In the genomic region with DNA sequence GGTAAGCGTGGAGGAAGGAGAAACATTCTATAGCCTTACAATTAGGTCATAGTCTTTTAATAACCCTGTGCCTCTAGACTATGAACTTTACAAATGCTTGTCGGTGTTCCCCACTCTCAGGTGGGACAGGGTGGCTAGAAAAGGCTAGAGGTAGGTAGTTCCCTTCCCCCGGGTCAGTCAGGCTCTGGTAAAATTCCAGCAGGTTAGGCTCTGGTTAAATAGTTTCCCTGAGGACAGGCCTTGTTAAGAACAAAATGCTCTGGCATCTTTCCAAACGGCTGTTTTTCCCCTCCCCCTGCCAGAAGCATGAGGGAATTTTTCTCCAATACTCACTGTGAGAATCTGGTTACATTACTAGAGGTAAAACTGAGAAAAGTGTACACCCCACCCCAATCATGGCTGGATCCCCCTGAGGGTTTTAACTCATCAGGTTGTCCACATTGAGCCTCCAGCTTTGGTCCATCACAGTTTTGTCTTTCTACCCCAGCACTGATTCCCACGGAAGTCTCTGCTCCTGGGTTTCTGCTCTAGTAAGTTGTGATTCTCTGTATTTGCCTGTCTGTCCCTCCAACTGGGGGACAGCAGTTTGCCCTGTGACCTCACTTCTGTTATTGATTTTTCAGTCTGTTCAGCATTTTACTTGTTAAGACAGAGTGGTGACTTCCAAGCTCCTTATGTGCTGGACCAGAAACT, we compare ENCODE assay signal across 11 cellular contexts.
DNase-seq lines count a peak whose midpoint lies in the region; ATAC-seq and TF ChIP-seq lines count a peak whose summit lies in the region.
"Had no signal": no experiment of that assay in that cellular context is flagged by ENCODE, and none has a peak within 500 bp of the region (broad histone marks: within the 10 kb centered on the region; RNA-seq: fewer than 3 reads in every experiment).

No MANE protein-coding gene starts in this region.

- peaks cover 19% of the 10 kb centered on the region for H3K4me1 ChIP-seq in HEK293 (ENCODE audit: control insufficient read depth, insufficient read depth, low read length)
- H3K4me1 ChIP-seq in SJCRH30 = peaks cover 9% of the 10 kb centered on the region; the same call in 1 of the 2 replicates
- H3K4me1 ChIP-seq in Karpas-422 (ENCODE audit: low read length) = no peaks in the 10 kb centered on the region
- H3K4me1 ChIP-seq: suprapubic skin had no signal

- no peaks in the 10 kb centered on the region for H3K79me2 ChIP-seq in Karpas-422 (ENCODE audit: low read length)

- no peaks in the 10 kb centered on the region for H3K9me3 Mint-ChIP-seq in effector memory CD8-positive, alpha-beta T cell

- DNase-seq in SJCRH30 = peak; percentile 27 to 64
- DNase-seq in Right ventricle myocardium superior = no peak
- no peak for DNase-seq in omental fat pad (ENCODE audit: low spot score)
- DNase-seq in UCSD-AML1 (lab: John Stamatoyannopoulos, UW; ENCODE audit: unreplicated experiment) = no peak
- no peak for DNase-seq in Karpas-422
- DNase-seq in midbrain (lab: John Stamatoyannopoulos, UW) = no peak
- DNase-seq in effector memory CD8-positive, alpha-beta T cell = no peak
- DNase-seq: COR-L47, KG1 had no signal

- ATAC-seq in Right ventricle myocardium superior (ENCODE audit: poor library complexity) (peak; percentile 62), omental fat pad (ENCODE audit: low FRiP score) (peak; percentile 47)
- no peak for ATAC-seq in effector memory CD8-positive, alpha-beta T cell (replicated peaks)

- no peak overlapping the region for H2AFZ ChIP-seq in Karpas-422 (ENCODE audit: low read length)

- no peak overlapping the region for H3K4me2 ChIP-seq in Karpas-422 (ENCODE audit: low read depth, low read length, poor library complexity, severe bottlenecking)

- peak overlapping the region; percentile 67 for H3K27ac ChIP-seq in HEK293 (ENCODE audit: extremely low read depth, low read depth, low read length)
- H3K27ac ChIP-seq in SJCRH30 = no peak overlapping the region
- H3K27ac ChIP-seq in Karpas-422 (ENCODE audit: low read length) = no peak overlapping the region
- H3K27ac ChIP-seq: suprapubic skin had no signal

- H3K36me3 ChIP-seq in HEK293 (ENCODE audit: control insufficient read depth in 2 of 2, insufficient read depth in 1 of 2, low read length in 2 of 2) = no peaks in the 10 kb centered on the region
- no peaks in the 10 kb centered on the region for H3K36me3 ChIP-seq in SJCRH30
- H3K36me3 ChIP-seq in Karpas-422 (ENCODE audit: insufficient read depth, low read length) = no peaks in the 10 kb centered on the region
- H3K36me3 ChIP-seq: suprapubic skin had no signal

- H3K9me3 ChIP-seq in HEK293 (ENCODE audit: control insufficient read depth, insufficient read depth, low read depth, low read length) (no peaks in the 10 kb centered on the region), SJCRH30 (replicated peaks) (no peaks in the 10 kb centered on the region), Karpas-422 (ENCODE audit: low read length) (no peaks in the 10 kb centered on the region)
- H3K9me3 ChIP-seq: suprapubic skin had no signal

- intact Hi-C loops in Right ventricle myocardium superior (cut with DNase I) = no loop called here

- no peaks in the 10 kb centered on the region for H3K9me2 ChIP-seq in Karpas-422 (replicated peaks; ENCODE audit: insufficient read depth, low read length)

- CTCF ChIA-PET in HEK293 (lab: Yijun Ruan, JAX) = no interaction called here

- TF ChIP-seq CTCF in HEK293 (tag by site-specific recombination; IDR thresholded peaks at IDR 0.05) (no peak), omental fat pad (IDR thresholded peaks at IDR 0.05) (no peak)

- no peak overlapping the region for H3K4me3 ChIP-seq in HEK293 (ENCODE audit: low read depth, low read length)
- no peak overlapping the region for H3K4me3 ChIP-seq in SJCRH30
- no peak overlapping the region for H3K4me3 ChIP-seq in Karpas-422 (ENCODE audit: low read length)
- H3K4me3 ChIP-seq: suprapubic skin had no signal

- H3K27ac Mint-ChIP-seq in effector memory CD8-positive, alpha-beta T cell = no peak overlapping the region

- POLR2A ChIA-PET in HEK293 (lab: Yijun Ruan, JAX) = no interaction called here

- no peak overlapping the region for H3K9ac ChIP-seq in Karpas-422 (ENCODE audit: low read length)

- H3K27me3 ChIP-seq in SJCRH30 (no peaks in the 10 kb centered on the region), Karpas-422 (ENCODE audit: low read length) (no peaks in the 10 kb centered on the region)
- H3K27me3 ChIP-seq: suprapubic skin had no signal

- H4K20me1 ChIP-seq in Karpas-422 (ENCODE audit: insufficient read depth, low read depth, low read length) = no peaks in the 10 kb centered on the region

- no peak overlapping the region for H3K4me3 Mint-ChIP-seq in effector memory CD8-positive, alpha-beta T cell

- no peaks in the 10 kb centered on the region for H3K4me1 Mint-ChIP-seq in effector memory CD8-positive, alpha-beta T cell (ENCODE audit: low read depth in 2 of 2)

- H3K27me3 Mint-ChIP-seq in effector memory CD8-positive, alpha-beta T cell = no peaks in the 10 kb centered on the region

- peaks cover 3% of the 10 kb centered on the region for H3K36me3 Mint-ChIP-seq in effector memory CD8-positive, alpha-beta T cell (ENCODE audit: insufficient read depth)

TF ChIP-seq in HEK293, 187 proteins besides CTCF, POLR2A, EP300 and RAD21 (continues in another document):
- TF ChIP-seq ZNF501 (tag by site-specific recombination; IDR thresholded peaks at IDR 0.05) = 0 out of 2 replicates have a peak, but pooled peaks have one; percentile 30
- peak; percentile 40; the same call in 1 of the 2 replicates for TF ChIP-seq ZBTB20 (tag by site-specific recombination; IDR thresholded peaks at IDR 0.05)
- TF ChIP-seq ZNF623 (tag by site-specific recombination; IDR thresholded peaks at IDR 0.05) = no peak
- TF ChIP-seq PRDM6 (tag by site-specific recombination; IDR thresholded peaks at IDR 0.05) = peak; percentile 75
- no peak for TF ChIP-seq ZNF112 (tag by site-specific recombination; IDR thresholded peaks at IDR 0.05)
- TF ChIP-seq TRIM28 (IDR thresholded peaks at IDR 0.05; ENCODE audit: borderline replicate concordance, low read length) = peak; percentile 65; the same call in 1 of the 2 replicates
- no peak for TF ChIP-seq ZNF544 (tag by site-specific recombination; IDR thresholded peaks at IDR 0.05)
- TF ChIP-seq ZNF138 (tag by site-specific recombination; IDR thresholded peaks at IDR 0.05; ENCODE audit: borderline replicate concordance) = no peak
- no peak for TF ChIP-seq ZNF560 (tag by site-specific recombination; IDR thresholded peaks at IDR 0.05; ENCODE audit: borderline replicate concordance)
- no peak for TF ChIP-seq ZNF404 (tag by site-specific recombination; IDR thresholded peaks at IDR 0.05)
- TF ChIP-seq ZNF423 (tag by site-specific recombination; IDR thresholded peaks at IDR 0.05) = no peak
- TF ChIP-seq ZNF585B (tag by site-specific recombination; IDR thresholded peaks at IDR 0.05) = 0 out of 2 replicates have a peak, but pooled peaks have one; percentile 30
- TF ChIP-seq ZNF629 (tag by site-specific recombination; IDR thresholded peaks at IDR 0.05) = no peak
- 0 out of 2 replicates have a peak, but pooled peaks have one; percentile 26 for TF ChIP-seq IKZF3 (tag by site-specific recombination; IDR thresholded peaks at IDR 0.05)
- no peak for TF ChIP-seq YY1 (tag by site-specific recombination; IDR thresholded peaks at IDR 0.05)
- no peak for TF ChIP-seq ZNF571 (tag by site-specific recombination; IDR thresholded peaks at IDR 0.05)
- no peak for TF ChIP-seq ZNF394 (tag by site-specific recombination; IDR thresholded peaks at IDR 0.05; ENCODE audit: borderline replicate concordance)
- TF ChIP-seq, protein P1, sequence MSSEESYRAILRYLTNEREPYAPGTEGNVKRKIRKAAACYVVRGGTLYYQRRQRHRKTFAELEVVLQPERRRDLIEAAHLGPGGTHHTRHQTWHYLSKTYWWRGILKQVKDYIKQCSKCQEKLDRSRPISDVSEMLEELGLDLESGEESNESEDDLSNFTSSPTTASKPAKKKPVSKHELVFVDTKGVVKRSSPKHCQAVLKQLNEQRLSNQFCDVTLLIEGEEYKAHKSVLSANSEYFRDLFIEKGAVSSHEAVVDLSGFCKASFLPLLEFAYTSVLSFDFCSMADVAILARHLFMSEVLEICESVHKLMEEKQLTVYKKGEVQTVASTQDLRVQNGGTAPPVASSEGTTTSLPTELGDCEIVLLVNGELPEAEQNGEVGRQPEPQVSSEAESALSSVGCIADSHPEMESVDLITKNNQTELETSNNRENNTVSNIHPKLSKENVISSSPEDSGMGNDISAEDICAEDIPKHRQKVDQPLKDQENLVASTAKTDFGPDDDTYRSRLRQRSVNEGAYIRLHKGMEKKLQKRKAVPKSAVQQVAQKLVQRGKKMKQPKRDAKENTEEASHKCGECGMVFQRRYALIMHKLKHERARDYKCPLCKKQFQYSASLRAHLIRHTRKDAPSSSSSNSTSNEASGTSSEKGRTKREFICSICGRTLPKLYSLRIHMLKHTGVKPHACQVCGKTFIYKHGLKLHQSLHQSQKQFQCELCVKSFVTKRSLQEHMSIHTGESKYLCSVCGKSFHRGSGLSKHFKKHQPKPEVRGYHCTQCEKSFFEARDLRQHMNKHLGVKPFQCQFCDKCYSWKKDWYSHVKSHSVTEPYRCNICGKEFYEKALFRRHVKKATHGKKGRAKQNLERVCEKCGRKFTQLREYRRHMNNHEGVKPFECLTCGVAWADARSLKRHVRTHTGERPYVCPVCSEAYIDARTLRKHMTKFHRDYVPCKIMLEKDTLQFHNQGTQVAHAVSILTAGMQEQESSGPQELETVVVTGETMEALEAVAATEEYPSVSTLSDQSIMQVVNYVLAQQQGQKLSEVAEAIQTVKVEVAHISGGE (tag by site-specific recombination; conservative IDR thresholded peaks at IDR 0.05; ENCODE audit: low read depth) = no peak

Comparison
In these comparisons a context has a peak if more than half of its experiments do, and no peak if none do; other contexts are left out.
1. DNase-seq: peak in SJCRH30 (2 of 2); none in Right ventricle myocardium superior (single experiment), omental fat pad (single experiment), UCSD-AML1 (single experiment), Karpas-422 (single experiment), midbrain (single experiment) and effector memory CD8-positive, alpha-beta T cell (0 of 3).